In the genomic region with DNA sequence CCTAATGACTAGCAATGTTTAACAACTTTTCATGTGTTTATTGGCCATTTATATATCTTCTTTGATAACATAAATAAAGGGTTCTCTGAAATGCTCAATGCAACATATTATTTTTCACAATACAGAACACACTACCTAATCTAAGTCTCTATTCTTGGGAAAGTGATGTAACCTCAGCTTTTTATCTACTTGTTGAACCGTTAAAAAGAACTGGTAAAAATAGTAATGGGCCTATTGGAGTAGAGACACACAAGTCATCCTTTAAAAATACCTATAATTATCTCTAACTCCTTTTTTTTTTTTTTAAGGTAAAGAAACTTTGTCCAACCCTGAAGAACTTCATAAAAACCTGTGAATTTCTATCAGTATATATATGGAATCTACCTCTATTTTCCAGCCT, we compare ENCODE assay signal across 31 cellular contexts.
DNase-seq lines count a peak whose midpoint lies in the region; ATAC-seq and TF ChIP-seq lines count a peak whose summit lies in the region.
"Had no signal": no experiment of that assay in that cellular context is flagged by ENCODE, and none has a peak within 500 bp of the region (broad histone marks: within the 10 kb centered on the region; RNA-seq: fewer than 3 reads in every experiment).

No MANE protein-coding gene starts in this region.

- TF ChIP-seq CTCF in heart left ventricle (IDR thresholded peaks at IDR 0.05) = no peak

- intact Hi-C loops in heart left ventricle (cut with DNase I) (no loop called here), cardiac septum (cut with DNase I) (no loop called here), left ventricle myocardium superior (cut with micrococcal nuclease) (no loop called here), Right ventricle myocardium superior (cut with DNase I) (no loop called here)

- no peak for TF ChIP-seq POLR2A in heart left ventricle (IDR thresholded peaks at IDR 0.05)

- H3K27me3 ChIP-seq in heart left ventricle = no peaks in the 10 kb centered on the region
- H3K27me3 ChIP-seq: BE2C; BLaER1; BLaER1 treated with 17β-estradiol and CSF1 and Interleukin-3, amounts not matched to agents 10 nM and 100 nM had no signal

- H3K9me3 ChIP-seq in heart left ventricle = peaks cover 0 to 1% (median 0%) of the 10 kb centered on the region in 12 donors
- H3K9me3 ChIP-seq: A549, BE2C, Caco-2 had no signal

- H3K36me3 ChIP-seq in heart left ventricle = no peaks in the 10 kb centered on the region
- H3K36me3 ChIP-seq: BE2C; BLaER1; BLaER1 treated with 17β-estradiol and CSF1 and Interleukin-3, amounts not matched to agents 10 nM and 100 nM had no signal

- H3K27ac ChIP-seq in heart left ventricle = peak overlapping the region in 3 of 12 donors; percentile 3 to 23 (median 3)
- H3K27ac ChIP-seq: 22Rv1; A549; BLaER1; BLaER1 treated with 17β-estradiol and CSF1 and Interleukin-3, amounts not matched to agents 10 nM and 100 nM; C4-2B had no signal

- H3K4me3 ChIP-seq in heart left ventricle = no peak overlapping the region
- H3K4me3 ChIP-seq: A549; BLaER1; BLaER1 treated with 17β-estradiol and CSF1 and Interleukin-3, amounts not matched to agents 10 nM and 100 nM had no signal

- no peak for DNase-seq in heart left ventricle
- no peak for DNase-seq in cardiac septum (ENCODE audit: low spot score)
- no peak for DNase-seq in left ventricle myocardium superior
- DNase-seq in Right ventricle myocardium superior = no peak
- DNase-seq in OCI-M1 (lab: John Stamatoyannopoulos, UW) = peak; percentile 9
- no peak for DNase-seq in activated naive CD4-positive, alpha-beta T cell treated with anti-CD3 and anti-CD28 coated beads, Interleukin-2, amount 50 U/mL, for 16 hours
- DNase-seq: 8988T; ACHN; AML-193; BE2C; C1 segment of cervical spinal cord; Caco-2; Calu3; CD4-positive, alpha-beta memory T cell; CD4-positive, alpha-beta T cell; CD4-positive, CD25-positive, alpha-beta regulatory T cell; CD8-positive, alpha-beta memory T cell; CD8-positive, alpha-beta T cell; COR-L47; DMS 273 treated with DMSO at 0.1 percent for 48 hours; DMS153; DMS53; DMS79; DMS79 treated with DMSO at 0.1 percent for 48 hours; DND-41; EL had no signal

- H3K4me1 ChIP-seq in heart left ventricle = peaks cover 0 to 30% (median 12%) of the 10 kb centered on the region in 12 donors
- H3K4me1 ChIP-seq: A549, BE2C, BLaER1, Caco-2 had no signal

- ATAC-seq in heart left ventricle (peak in 3 of 4 donors; percentile 58 to 76 (median 69)), left ventricle myocardium superior (peak; percentile 79), Right ventricle myocardium superior (ENCODE audit: poor library complexity) (no peak)
- ATAC-seq: A549; CD8-positive, alpha-beta T cell had no signal

- WGBS in heart left ventricle, 4 donors = 18 to 32% (median 30%) methylated on average over 1 of the region's 1 CpG
